In genomic region chr1:112395261-112395831, GRCh38 we compare ENCODE assay signal across 8 cellular contexts. TPM values are rescaled to one million over a fixed set of nuclear protein-coding genes. Genes with fewer than 3 reads are reported as not detected.
A peak's percentile ranks its signal among the peaks of the same experiment; 100 is the strongest.
DNase-seq lines count a peak whose midpoint lies in the region; ATAC-seq and TF ChIP-seq lines count a peak whose summit lies in the region.

No MANE protein-coding gene starts in this region.

- H3K27ac Mint-ChIP-seq in CD14-positive monocyte = peak overlapping the region; percentile 69 to 92 (median 82)
- H3K27ac Mint-ChIP-seq in neural crest cell (ENCODE audit: unreplicated experiment) = peak overlapping the region; percentile 96

- H3K4me1 Mint-ChIP-seq in CD14-positive monocyte = peaks cover 46% of the 10 kb centered on the region
- peaks cover 50% of the 10 kb centered on the region for H3K4me1 Mint-ChIP-seq in neural crest cell

- H3K27me3 ChIP-seq in MM.1S (replicated peaks; ENCODE audit: insufficient read depth, low read length) = no peaks in the 10 kb centered on the region
- H3K27me3 ChIP-seq in effector memory CD4-positive, alpha-beta T cell (replicated peaks; ENCODE audit: control insufficient read depth, insufficient read depth, low read length, poor library complexity, severe bottlenecking) = no peaks in the 10 kb centered on the region

- H3K4me1 ChIP-seq in MM.1S (ENCODE audit: low read length) = no peaks in the 10 kb centered on the region
- peaks cover 11% of the 10 kb centered on the region for H3K4me1 ChIP-seq in effector memory CD4-positive, alpha-beta T cell (ENCODE audit: control insufficient read depth, insufficient read depth, low read length, poor library complexity, severe bottlenecking)

- H3K4me3 Mint-ChIP-seq in CD14-positive monocyte (peak overlapping the region; percentile 92 to 96), neural crest cell (peak overlapping the region; percentile 95)

- H3K9ac ChIP-seq in MM.1S (ENCODE audit: low read length) = no peak overlapping the region

- no peaks in the 10 kb centered on the region for H3K36me3 ChIP-seq in MM.1S (replicated peaks; ENCODE audit: insufficient read depth, low read length)
- no peaks in the 10 kb centered on the region for H3K36me3 ChIP-seq in effector memory CD4-positive, alpha-beta T cell (ENCODE audit: control insufficient read depth, insufficient read depth, low read length)

- no peaks in the 10 kb centered on the region for H3K9me3 ChIP-seq in MM.1S (replicated peaks; ENCODE audit: insufficient read depth, low read length)
- H3K9me3 ChIP-seq in effector memory CD4-positive, alpha-beta T cell (ENCODE audit: control insufficient read depth, low read length) = no peaks in the 10 kb centered on the region

- peak overlapping the region; percentile 52; the same call in 1 of the 2 replicates for H3K4me2 ChIP-seq in MM.1S (ENCODE audit: low read depth, low read length)

- peak overlapping the region; percentile 76 for H3K4me3 ChIP-seq in MM.1S (ENCODE audit: low read length)
- H3K4me3 ChIP-seq in effector memory CD4-positive, alpha-beta T cell (ENCODE audit: insufficient read depth, low read depth, low read length, poor library complexity, severe bottlenecking) = peak overlapping the region; percentile 70

- no peaks in the 10 kb centered on the region for H3K9me2 ChIP-seq in MM.1S (replicated peaks; ENCODE audit: insufficient read depth, low read length)

- no peaks in the 10 kb centered on the region for H3F3A ChIP-seq in MM.1S (ENCODE audit: insufficient read depth, low read length)

- H3K27ac ChIP-seq in MM.1S (ENCODE audit: low read length) = no peak overlapping the region
- no peak overlapping the region for H3K27ac ChIP-seq in effector memory CD4-positive, alpha-beta T cell (ENCODE audit: insufficient read depth, low read length, poor library complexity, severe bottlenecking)

- H3K36me3 Mint-ChIP-seq in CD14-positive monocyte (no peaks in the 10 kb centered on the region), neural crest cell (ENCODE audit: low read depth) (no peaks in the 10 kb centered on the region)

- DNase-seq in CD14-positive monocyte (ENCODE audit: low spot score) (no peak), MM.1S (no peak), neural crest cell (ENCODE audit: low read depth, low spot score) (no peak), DMS 273 treated with DMSO at 0.1 percent for 48 hours (lab: John Stamatoyannopoulos, UW) (no peak)
- no peak for DNase-seq in effector memory CD4-positive, alpha-beta T cell
- no peak for DNase-seq in activated CD4-positive, CD25-positive, alpha-beta regulatory T cell treated with anti-CD3 and anti-CD28 coated beads, Interleukin-2, amount 50 U/mL, for 72 hours
- DNase-seq in stimulated activated CD4-positive, alpha-beta T cell treated with anti-CD3 and anti-CD28 coated beads, Interleukin-1b, Interleukin-23, amount 100 ng/mL, for 48 hours = no peak

- H2AFZ ChIP-seq in MM.1S (ENCODE audit: low read length) = peak overlapping the region; percentile 82

- no peak for TF ChIP-seq CTCF in CD14-positive monocyte (IDR thresholded peaks at IDR 0.05)
- TF ChIP-seq CTCF in MM.1S (IDR thresholded peaks at IDR 0.05; ENCODE audit: low read length) = no peak
- no peak for TF ChIP-seq CTCF in neural crest cell (conservative IDR thresholded peaks at IDR 0.05)

- intact Hi-C loops in CD14-positive monocyte (cut with micrococcal nuclease) = no loop called here

- H3K9me3 Mint-ChIP-seq in CD14-positive monocyte (no peaks in the 10 kb centered on the region), neural crest cell (no peaks in the 10 kb centered on the region)

- H3K27me3 Mint-ChIP-seq in CD14-positive monocyte (ENCODE audit: low read depth in 3 of 3) = peaks cover 0 to 3% (median 2%) of the 10 kb centered on the region in 3 donors
- H3K27me3 Mint-ChIP-seq in neural crest cell (ENCODE audit: low read depth) = peaks cover under 1% of the 10 kb centered on the region

- no peak for ATAC-seq in HG02981 (IDR thresholded peaks at IDR 0.05; ENCODE audit: unreplicated experiment)

- H4K20me1 ChIP-seq in MM.1S (ENCODE audit: insufficient read depth, low read length) = no peaks in the 10 kb centered on the region

- H3K79me2 ChIP-seq in MM.1S (ENCODE audit: low read length) = no peaks in the 10 kb centered on the region

RNA-seq across cellular contexts. Expression of gene CTTNBP2NL, which starts 0.7 kb away (rescaled TPM):
- 1 to 10 TPM; 3.0 to 4.9 TPM for polyA plus RNA-seq in CD14-positive monocyte
- 39.0 and 43.6 TPM in 2 replicates for total RNA-seq in neural crest cell
